1 cellular context compared by ENCODE assay signal in the genomic region with DNA sequence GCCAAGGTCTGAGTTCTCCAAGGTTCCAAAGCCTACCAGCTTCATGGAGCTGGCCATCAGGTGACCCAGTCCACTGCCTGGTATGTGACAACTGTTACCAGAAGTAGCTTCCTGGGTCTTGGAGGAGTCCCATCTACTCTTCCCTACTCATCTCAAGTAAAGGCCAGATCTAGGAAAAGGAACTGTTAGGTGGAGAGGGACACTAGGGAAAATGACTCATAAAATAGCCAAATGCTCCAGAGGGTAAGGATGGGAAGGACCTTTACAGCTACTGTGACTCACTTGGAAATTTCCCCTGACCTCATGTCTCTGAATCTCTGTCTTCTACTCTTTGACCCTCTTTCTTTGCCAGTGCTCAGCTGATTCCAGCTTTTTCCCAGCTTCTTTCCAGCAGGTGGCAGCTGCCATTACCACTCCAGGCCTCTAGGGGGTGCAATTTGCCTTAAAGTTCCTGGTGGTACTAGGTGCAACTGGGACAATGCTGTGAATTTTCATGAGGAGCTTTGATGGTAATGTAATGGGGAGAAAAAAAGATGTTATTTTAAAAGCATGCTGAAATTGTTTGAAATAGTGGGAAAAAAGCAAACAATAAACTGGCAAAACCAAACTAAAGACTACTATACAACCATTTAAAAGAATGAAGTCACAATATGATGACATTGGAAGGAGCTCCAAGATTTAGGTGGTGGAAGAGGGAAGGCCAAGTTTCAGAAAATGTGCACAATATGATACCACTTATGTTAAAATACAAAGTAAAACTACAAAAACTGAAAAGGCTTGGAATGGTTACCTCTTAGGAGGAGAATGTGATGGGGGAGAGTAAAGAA.
A peak's percentile ranks its signal among the peaks of the same experiment; 100 is the strongest.
TF ChIP-seq lines count a peak whose summit lies in the region.

No MANE protein-coding gene starts in this region.

TF ChIP-seq in HepG2, 621 proteins besides CTCF, POLR2A, EP300 and RAD21:
- TF ChIP-seq, protein P1, sequence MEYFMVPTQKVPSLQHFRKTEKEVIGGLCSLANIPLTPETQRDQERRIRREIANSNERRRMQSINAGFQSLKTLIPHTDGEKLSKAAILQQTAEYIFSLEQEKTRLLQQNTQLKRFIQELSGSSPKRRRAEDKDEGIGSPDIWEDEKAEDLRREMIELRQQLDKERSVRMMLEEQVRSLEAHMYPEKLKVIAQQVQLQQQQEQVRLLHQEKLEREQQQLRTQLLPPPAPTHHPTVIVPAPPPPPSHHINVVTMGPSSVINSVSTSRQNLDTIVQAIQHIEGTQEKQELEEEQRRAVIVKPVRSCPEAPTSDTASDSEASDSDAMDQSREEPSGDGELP (IDR thresholded peaks at IDR 0.05; ENCODE audit: borderline replicate concordance, low read depth) = peak; percentile 74; the same call in 1 of the 2 replicates
- TF ChIP-seq NFATC3 (CRISPR knock-in tag; IDR thresholded peaks at IDR 0.05) = no peak
- 0 out of 2 replicates have a peak, but pooled peaks have one; percentile 14 for TF ChIP-seq KAT8 (CRISPR knock-in tag; IDR thresholded peaks at IDR 0.05)
- peak; percentile 73 for TF ChIP-seq SMC3 (IDR thresholded peaks at IDR 0.05; ENCODE audit: low read length)
- no peak for TF ChIP-seq CENPBD1 (CRISPR knock-in tag; IDR thresholded peaks at IDR 0.05; ENCODE audit: borderline replicate concordance, low read depth)
- TF ChIP-seq XRCC5 (optimal IDR thresholded peaks at IDR 0.05; ENCODE audit: low read length) = peak; percentile 68
- no peak for TF ChIP-seq ZNF33A (CRISPR knock-in tag; IDR thresholded peaks at IDR 0.05; ENCODE audit: borderline replicate concordance)
- no peak for TF ChIP-seq ZSCAN20 (CRISPR knock-in tag; IDR thresholded peaks at IDR 0.05; ENCODE audit: borderline replicate concordance)
- TF ChIP-seq SNAPC4 (CRISPR knock-in tag; IDR thresholded peaks at IDR 0.05) = no peak
- 0 out of 2 replicates have a peak, but pooled peaks have one; percentile 28 for TF ChIP-seq PHF21A (CRISPR knock-in tag; IDR thresholded peaks at IDR 0.05)
- TF ChIP-seq STAG1 (CRISPR knock-in tag; IDR thresholded peaks at IDR 0.05) = peak; percentile 81
- TF ChIP-seq, protein P2, sequence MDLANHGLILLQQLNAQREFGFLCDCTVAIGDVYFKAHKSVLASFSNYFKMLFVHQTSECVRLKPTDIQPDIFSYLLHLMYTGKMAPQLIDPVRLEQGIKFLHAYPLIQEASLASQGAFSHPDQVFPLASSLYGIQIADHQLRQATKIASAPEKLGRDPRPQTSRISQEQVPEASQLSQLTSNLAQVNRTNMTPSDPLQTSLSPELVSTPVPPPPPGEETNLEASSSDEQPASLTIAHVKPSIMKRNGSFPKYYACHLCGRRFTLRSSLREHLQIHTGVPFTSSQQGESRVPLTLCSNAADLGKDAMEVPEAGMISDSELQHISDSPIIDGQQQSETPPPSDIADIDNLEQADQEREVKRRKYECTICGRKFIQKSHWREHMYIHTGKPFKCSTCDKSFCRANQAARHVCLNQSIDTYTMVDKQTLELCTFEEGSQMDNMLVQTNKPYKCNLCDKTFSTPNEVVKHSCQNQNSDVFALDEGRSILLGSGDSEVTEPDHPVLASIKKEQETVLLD (CRISPR knock-in tag; IDR thresholded peaks at IDR 0.05; ENCODE audit: low read depth) = no peak
- 0 out of 2 replicates have a peak, but pooled peaks have one; percentile 33 for TF ChIP-seq ELF3 (CRISPR knock-in tag; IDR thresholded peaks at IDR 0.05)
- TF ChIP-seq MXI1 (IDR thresholded peaks at IDR 0.05; ENCODE audit: borderline replicate concordance, low read depth, low read length) = 0 out of 3 replicates have a peak, but pooled peaks have one; percentile 31
- TF ChIP-seq ZNF546 (CRISPR knock-in tag; conservative IDR thresholded peaks at IDR 0.05) = no peak
